In the genomic region with DNA sequence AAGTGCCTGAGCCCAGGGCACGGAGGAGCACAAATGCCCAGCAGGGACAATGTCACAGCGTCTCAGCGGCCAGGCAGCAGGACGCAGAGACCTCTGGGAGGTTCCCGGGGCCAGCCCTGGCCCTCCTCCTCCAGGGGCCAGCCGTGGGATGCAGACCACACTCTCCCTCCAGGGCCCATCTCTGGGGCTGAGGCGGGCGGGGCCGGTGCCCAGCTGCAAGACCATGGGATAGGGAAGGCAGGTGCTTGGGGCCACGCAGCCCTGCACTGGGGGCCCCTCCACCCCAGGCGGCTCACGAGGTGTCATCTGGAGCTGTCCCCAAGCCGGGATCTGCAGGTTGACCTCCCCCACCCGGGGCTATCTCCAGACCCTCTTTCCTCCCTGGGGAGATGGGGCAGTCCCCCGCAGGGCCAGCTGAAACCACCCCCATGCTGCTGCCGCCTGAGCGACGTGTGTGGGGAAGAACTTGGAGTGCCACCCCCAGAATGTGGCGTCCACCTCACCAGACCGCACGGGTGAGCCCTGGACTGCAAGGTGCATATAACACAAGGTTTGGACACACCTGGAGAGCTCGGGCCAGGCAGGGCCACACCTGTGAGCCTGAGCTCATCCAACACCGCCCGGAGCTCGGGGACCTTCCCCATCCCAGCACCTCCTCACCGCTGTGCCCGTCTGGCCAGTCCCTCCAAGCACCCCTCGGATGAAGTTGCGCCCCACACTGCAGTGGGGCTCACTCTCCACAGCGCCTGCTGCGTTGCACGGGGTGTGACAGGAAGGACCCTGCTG, we compare ENCODE assay signal across 15 cellular contexts. TPM values are rescaled to one million over a fixed set of nuclear protein-coding genes. Genes with fewer than 3 reads are reported as not detected.
A peak's percentile ranks its signal among the peaks of the same experiment; 100 is the strongest.
DNase-seq lines count a peak whose midpoint lies in the region; ATAC-seq and TF ChIP-seq lines count a peak whose summit lies in the region.
"Had no signal": no experiment of that assay in that cellular context is flagged by ENCODE, and none has a peak within 500 bp of the region (broad histone marks: within the 10 kb centered on the region; RNA-seq: fewer than 3 reads in every experiment).

No MANE protein-coding gene starts in this region.

- peaks cover 11% of the 10 kb centered on the region for H3K4me1 Mint-ChIP-seq in progenitor cell of endocrine pancreas (ENCODE audit: low read depth)

- H3K27ac ChIP-seq in DND-41 (ENCODE audit: low read length) (no peak overlapping the region), SK-N-MC (no peak overlapping the region), left ventricle myocardium inferior (replicated peaks) (no peak overlapping the region), tibial artery (no peak overlapping the region)
- H3K27ac ChIP-seq: foreskin keratinocyte had no signal

- H3K36me3 ChIP-seq in DND-41 (ENCODE audit: insufficient read depth, low read length) (no peaks in the 10 kb centered on the region), SK-N-MC (ENCODE audit: insufficient read depth, low read length) (no peaks in the 10 kb centered on the region), left ventricle myocardium inferior (no peaks in the 10 kb centered on the region), tibial artery (no peaks in the 10 kb centered on the region)

- H3K27ac Mint-ChIP-seq in progenitor cell of endocrine pancreas = peak overlapping the region; percentile 16
- H3K27ac Mint-ChIP-seq: T-cell had no signal

- H3K27me3 ChIP-seq in DND-41 (ENCODE audit: insufficient read depth, low read length, poor library complexity) = peaks cover 5% of the 10 kb centered on the region
- peaks cover 100% of the 10 kb centered on the region for H3K27me3 ChIP-seq in left ventricle myocardium inferior (ENCODE audit: low read depth)
- H3K27me3 ChIP-seq in tibial artery = peaks cover 0 to 96% of the 10 kb centered on the region in 2 donors
- H3K27me3 ChIP-seq: foreskin keratinocyte had no signal

- H3K27me3 Mint-ChIP-seq in progenitor cell of endocrine pancreas = no peaks in the 10 kb centered on the region

- no peak overlapping the region for H3K4me3 Mint-ChIP-seq in progenitor cell of endocrine pancreas (ENCODE audit: low read depth)

- H3K36me3 Mint-ChIP-seq in progenitor cell of endocrine pancreas (ENCODE audit: insufficient read depth) = peaks cover 2% of the 10 kb centered on the region
- H3K36me3 Mint-ChIP-seq: T-cell had no signal

- no peaks in the 10 kb centered on the region for H3K9me3 Mint-ChIP-seq in progenitor cell of endocrine pancreas (ENCODE audit: low read depth)
- H3K9me3 Mint-ChIP-seq: T-cell had no signal

- DNase-seq in DND-41 (no peak), SK-N-MC (ENCODE audit: low read depth, low spot score) (no peak), left ventricle myocardium inferior (peak; percentile 6), progenitor cell of endocrine pancreas (ENCODE audit: low spot score, unreplicated experiment) (no peak), tibial artery (no peak), NCI-H524 treated with DMSO at 0.1 percent for 48 hours (lab: John Stamatoyannopoulos, UW) (no peak)
- DNase-seq: activated naive CD4-positive, alpha-beta T cell treated with anti-CD3 and anti-CD28 coated beads, Interleukin-2, amount 50 U/mL, for 16 hours; foreskin keratinocyte; NCI-H345 had no signal

- H3K9me3 ChIP-seq in DND-41 (ENCODE audit: insufficient read depth, low read length, severe bottlenecking) = no peaks in the 10 kb centered on the region
- no peaks in the 10 kb centered on the region for H3K9me3 ChIP-seq in SK-N-MC (ENCODE audit: low read depth, low read length)
- no peaks in the 10 kb centered on the region for H3K9me3 ChIP-seq in left ventricle myocardium inferior (replicated peaks)
- H3K9me3 ChIP-seq in tibial artery = no peaks in the 10 kb centered on the region

- H2AFZ ChIP-seq in DND-41 (ENCODE audit: low read depth, low read length) = no peak overlapping the region

- no peaks in the 10 kb centered on the region for H3K4me1 ChIP-seq in DND-41 (ENCODE audit: insufficient read depth, low read length)
- H3K4me1 ChIP-seq in left ventricle myocardium inferior = peaks cover 7% of the 10 kb centered on the region
- H3K4me1 ChIP-seq in tibial artery = peaks cover 0 to 5% (median 0%) of the 10 kb centered on the region in 4 donors

- H3K4me3 ChIP-seq in DND-41 (ENCODE audit: low read depth in 1 of 2, low read length in 2 of 2) (no peak overlapping the region), SK-N-MC (peak overlapping the region; percentile 66), left ventricle myocardium inferior (no peak overlapping the region), tibial artery (no peak overlapping the region)

- no peaks in the 10 kb centered on the region for H3K79me2 ChIP-seq in DND-41 (ENCODE audit: insufficient read depth, low read length)

- H3K4me2 ChIP-seq in DND-41 (ENCODE audit: insufficient read depth, low read length) = no peak overlapping the region

- ATAC-seq in DND-41 (ENCODE audit: insufficient read depth, low read depth) (peak; percentile 70; the same call in 2 of the 3 replicates), HG03520 (IDR thresholded peaks at IDR 0.05; ENCODE audit: unreplicated experiment) (no peak), GM19452 (IDR thresholded peaks at IDR 0.05; ENCODE audit: unreplicated experiment) (no peak)
- ATAC-seq: foreskin keratinocyte, sciatic nerve, T-cell had no signal

- H3K9ac ChIP-seq in DND-41 (ENCODE audit: low read depth, low read length) = no peak overlapping the region
- H3K9ac ChIP-seq in SK-N-MC (ENCODE audit: insufficient read length) = no peak overlapping the region

- intact Hi-C loops in left ventricle myocardium inferior (cut with micrococcal nuclease) = no loop called here
- intact Hi-C loops in tibial artery (cut with DNase I; ENCODE audit: low total_unique reads) = no loop called here

- TF ChIP-seq CTCF in DND-41 (IDR thresholded peaks at IDR 0.05; ENCODE audit: borderline replicate concordance, extremely low read depth, low read length, poor library complexity, severe bottlenecking) (no peak), left ventricle myocardium inferior (IDR thresholded peaks at IDR 0.05; ENCODE audit: borderline replicate concordance) (no peak), progenitor cell of endocrine pancreas (IDR thresholded peaks at IDR 0.05; ENCODE audit: unreplicated experiment) (no peak), tibial artery (IDR thresholded peaks at IDR 0.05) (no peak)

- H4K20me1 ChIP-seq in DND-41 (ENCODE audit: insufficient read depth, low read length) = peaks cover 4% of the 10 kb centered on the region; the same call in 1 of the 2 replicates

RNA-seq across cellular contexts. Expression of gene TTLL10, which starts 4.1 kb away (rescaled TPM):
- total RNA-seq in left ventricle myocardium inferior = not detected
- total RNA-seq in progenitor cell of endocrine pancreas = 5.0 and 5.5 TPM in 2 replicates
- total RNA-seq: foreskin keratinocyte, MCF 10A, urinary bladder had no signal

RNA-seq across cellular contexts. Expression of gene TNFRSF18, which starts 36.8 kb away (rescaled TPM):
- total RNA-seq in left ventricle myocardium inferior = not detected
- total RNA-seq in progenitor cell of endocrine pancreas = 0.48 TPM in 1 of 2 replicates, not detected in the other
- total RNA-seq: MCF 10A, urinary bladder had no signal

RNA-seq across cellular contexts. Expression of gene TNFRSF4, which starts 44.3 kb away (rescaled TPM):
- 2.2 TPM for total RNA-seq in left ventricle myocardium inferior
- 0.33 and 0.38 TPM in 2 replicates for total RNA-seq in progenitor cell of endocrine pancreas
- total RNA-seq: foreskin keratinocyte, MCF 10A had no signal

RNA-seq across cellular contexts. Expression of gene C1orf159, which starts 53.7 kb away (rescaled TPM):
- total RNA-seq in left ventricle myocardium inferior = 3.8 TPM
- 21.3 and 23.2 TPM in 2 replicates for total RNA-seq in progenitor cell of endocrine pancreas
